In the genomic region with DNA sequence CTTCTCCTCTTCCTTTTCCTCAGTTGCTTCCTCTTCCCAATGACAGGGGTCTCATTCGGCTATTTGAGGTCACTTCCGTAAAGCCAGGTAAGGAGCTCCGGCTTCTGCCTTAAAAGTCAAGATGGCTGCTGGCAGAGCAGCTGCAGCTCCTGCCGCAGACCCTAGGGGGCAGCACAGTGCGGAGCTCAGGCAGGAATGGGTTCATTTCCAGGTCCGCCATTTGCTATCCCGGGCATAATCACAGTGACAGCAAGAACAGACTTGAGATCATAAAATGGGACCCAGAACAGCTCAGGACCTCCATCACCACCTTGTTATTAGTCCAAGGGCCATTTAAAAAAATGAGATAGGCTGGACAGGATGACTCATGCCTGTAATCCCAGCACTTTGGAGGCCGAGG, we compare ENCODE assay signal across 15 cellular contexts.
DNase-seq lines count a peak whose midpoint lies in the region; ATAC-seq, FAIRE-seq and TF ChIP-seq lines count a peak whose summit lies in the region.
"Had no signal": no experiment of that assay in that cellular context is flagged by ENCODE, and none has a peak within 500 bp of the region (broad histone marks: within the 10 kb centered on the region; RNA-seq: fewer than 3 reads in every experiment).

No MANE protein-coding gene starts in this region.

- H2AFZ ChIP-seq in PC-9 (no peak overlapping the region), keratinocyte (ENCODE audit: control insufficient read depth, low read length) (no peak overlapping the region)

- POLR2A ChIA-PET in PC-9 (lab: Charles Lee; ENCODE audit: unreplicated experiment), result no interaction called here

- no TSS peak for BruUV-seq in PC-9 (replicated peaks; lab: Mats Ljungman, UMichigan)

- H3K9me3 ChIP-seq in PC-9 (ENCODE audit: insufficient read depth, low read depth), result no peaks in the 10 kb centered on the region
- no peaks in the 10 kb centered on the region for H3K9me3 ChIP-seq in keratinocyte (ENCODE audit: control insufficient read depth, low read depth, low read length)

- H3K79me2 ChIP-seq in PC-9 (ENCODE audit: low read depth) (no peaks in the 10 kb centered on the region), keratinocyte (ENCODE audit: control insufficient read depth, insufficient read depth, low read length) (no peaks in the 10 kb centered on the region)

- H4K20me1 ChIP-seq in PC-9 (ENCODE audit: insufficient read depth) (no peaks in the 10 kb centered on the region), keratinocyte (ENCODE audit: control insufficient read depth, extremely low read depth, insufficient read depth, low read length) (no peaks in the 10 kb centered on the region)
- H4K20me1 ChIP-seq: BLaER1 treated with 17β-estradiol and CSF1 and Interleukin-3, amounts not matched to agents 10 nM and 100 nM had no signal

- no peaks in the 10 kb centered on the region for H3K36me3 ChIP-seq in PC-9 (ENCODE audit: low read depth)
- H3K36me3 ChIP-seq in keratinocyte (ENCODE audit: control insufficient read depth in 2 of 2, extremely low read depth in 1 of 2, insufficient read depth in 2 of 2, low read length in 2 of 2), result no peaks in the 10 kb centered on the region
- H3K36me3 ChIP-seq: BLaER1 treated with 17β-estradiol and CSF1 and Interleukin-3, amounts not matched to agents 10 nM and 100 nM had no signal

- intact Hi-C loops in PC-9 (cut with micrococcal nuclease; ENCODE audit: unreplicated experiment), result no loop called here

- H3K9me3 Mint-ChIP-seq in activated naive CD4-positive, alpha-beta T cell treated with anti-CD3 and anti-CD28 coated beads, Interleukin-2, amount 50 U/mL, for 72 hours, result peaks cover 4 to 6% of the 10 kb centered on the region in 2 donors

- H3K27ac Mint-ChIP-seq in activated naive CD4-positive, alpha-beta T cell treated with anti-CD3 and anti-CD28 coated beads, Interleukin-2, amount 50 U/mL, for 72 hours, result no peak overlapping the region

- H3K4me2 ChIP-seq in PC-9 (no peak overlapping the region), keratinocyte (ENCODE audit: control insufficient read depth, extremely low read depth, insufficient read depth, low read depth, low read length) (no peak overlapping the region)
- H3K4me2 ChIP-seq: BLaER1 treated with 17β-estradiol and CSF1 and Interleukin-3, amounts not matched to agents 10 nM and 100 nM had no signal

- no peak for FAIRE-seq in H54 (lab: Jason Lieb, UNC)
- no peak for FAIRE-seq in keratinocyte (lab: Jason Lieb, UNC)
- FAIRE-seq: colon had no signal

- H3K36me3 Mint-ChIP-seq in activated naive CD4-positive, alpha-beta T cell treated with anti-CD3 and anti-CD28 coated beads, Interleukin-2, amount 50 U/mL, for 72 hours, result no peaks in the 10 kb centered on the region

- no peaks in the 10 kb centered on the region for H3K9me1 ChIP-seq in keratinocyte (ENCODE audit: control insufficient read depth, extremely low read depth, insufficient read depth, low read length)

- no peak overlapping the region for H3K9ac ChIP-seq in keratinocyte (ENCODE audit: control insufficient read depth, extremely low read depth, insufficient read depth, low read length)
- H3K9ac ChIP-seq: BLaER1 treated with 17β-estradiol and CSF1 and Interleukin-3, amounts not matched to agents 10 nM and 100 nM had no signal

- H3K4me1 ChIP-seq in PC-9 (replicated peaks; ENCODE audit: insufficient read depth) (no peaks in the 10 kb centered on the region), keratinocyte (ENCODE audit: control insufficient read depth, extremely low read depth, insufficient read depth, low read length) (no peaks in the 10 kb centered on the region)
- H3K4me1 ChIP-seq: BLaER1 treated with 17β-estradiol and CSF1 and Interleukin-3, amounts not matched to agents 10 nM and 100 nM had no signal

- no peak overlapping the region for H3K4me3 ChIP-seq in PC-9
- H3K4me3 ChIP-seq in keratinocyte (ENCODE audit: control insufficient read depth in 2 of 3, extremely low read depth in 1 of 3, insufficient read depth in 2 of 3, low read depth in 1 of 3, low read length in 3 of 3), result no peak overlapping the region
- H3K4me3 ChIP-seq: BLaER1 treated with 17β-estradiol and CSF1 and Interleukin-3, amounts not matched to agents 10 nM and 100 nM had no signal

- TF ChIP-seq CTCF in PC-9 (conservative IDR thresholded peaks at IDR 0.05), result peak; percentile 40
- peak in 2 of 3 experiments; percentile 12 to 29 for TF ChIP-seq CTCF in keratinocyte (optimal IDR thresholded peaks at IDR 0.05 in 1 of 3, IDR thresholded peaks at IDR 0.05 in 1 of 3, conservative IDR thresholded peaks at IDR 0.05 in 1 of 3; ENCODE audit: extremely low read depth in 1 of 3, insufficient read depth in 2 of 3, low read length in 3 of 3)

- H3F3A ChIP-seq in PC-9 (ENCODE audit: insufficient read depth, low read depth), result no peaks in the 10 kb centered on the region

- peaks cover 4% of the 10 kb centered on the region for H3K27me3 ChIP-seq in PC-9 (ENCODE audit: insufficient read depth, low read depth)
- no peaks in the 10 kb centered on the region for H3K27me3 ChIP-seq in keratinocyte (ENCODE audit: control insufficient read depth, extremely low read depth, insufficient read depth, low read length)
- H3K27me3 ChIP-seq: BLaER1 treated with 17β-estradiol and CSF1 and Interleukin-3, amounts not matched to agents 10 nM and 100 nM had no signal

- no peak for ATAC-seq in activated naive CD4-positive, alpha-beta T cell treated with anti-CD3 and anti-CD28 coated beads, Interleukin-2, amount 50 U/mL, for 72 hours

- CTCF ChIA-PET in PC-9 (lab: Charles Lee), result no interaction called here

- dilution Hi-C loops in keratinocyte (cut with MboI; ENCODE audit: extremely low pct_ligation_motif_present, low sequenced_read_pairs), result no loop called here

- H3K27ac ChIP-seq in PC-9, result no peak overlapping the region
- no peak overlapping the region for H3K27ac ChIP-seq in keratinocyte (ENCODE audit: control insufficient read depth, insufficient read depth, low read length)
- H3K27ac ChIP-seq: BLaER1 treated with 17β-estradiol and CSF1 and Interleukin-3, amounts not matched to agents 10 nM and 100 nM had no signal

- H3K9me2 ChIP-seq in PC-9 (ENCODE audit: insufficient read depth), result no peaks in the 10 kb centered on the region

- no peak for TF ChIP-seq POLR2A in H54 (IDR thresholded peaks at IDR 0.05; ENCODE audit: low read depth, low read length)

- DNase-seq in Daoy (ENCODE audit: low read depth) (peak; percentile 43), H54 (ENCODE audit: insufficient read length, low spot score) (peak; percentile 6), PC-9 (no peak), keratinocyte (ENCODE audit: low read depth, low spot score) (no peak), NCI-H2227 (lab: John Stamatoyannopoulos, UW; ENCODE audit: unreplicated experiment) (no peak), hypothalamus (lab: John Stamatoyannopoulos, UW) (no peak)
- no peak for DNase-seq in activated naive CD4-positive, alpha-beta T cell treated with anti-CD3 and anti-CD28 coated beads, Interleukin-2, amount 50 U/mL, for 72 hours (ENCODE audit: low spot score in 2 of 2)
- DNase-seq: activated effector memory CD4-positive, alpha-beta T cell treated with anti-CD3 and anti-CD28 coated beads, Interleukin-2, amount 50 U/mL, for 16 hours; KBM-7; NCI-H1417; NCI-H510A treated with DMSO at 0.1 percent for 48 hours; retina; T-helper 1 cell had no signal

Comparison
In these comparisons a context has a peak if more than half of its experiments do, and no peak if none do; other contexts are left out.
1. DNase-seq: peak in Daoy (single experiment) and H54 (single experiment); none in PC-9 (0 of 2), keratinocyte (single experiment), activated naive CD4-positive, alpha-beta T cell treated with anti-CD3 and anti-CD28 coated beads, Interleukin-2, amount 50 U/mL, for 72 hours (0 of 2), NCI-H2227 (single experiment) and hypothalamus (0 of 51).